In genomic region chr1:94093996-94094395, GRCh38 we compare ENCODE assay signal across 13 cellular contexts. TPM values are rescaled to one million over a fixed set of nuclear protein-coding genes. Genes with fewer than 3 reads are reported as not detected.
DNase-seq lines count a peak whose midpoint lies in the region; ATAC-seq, FAIRE-seq and TF ChIP-seq lines count a peak whose summit lies in the region.
"Had no signal": no experiment of that assay in that cellular context is flagged by ENCODE, and none has a peak within 500 bp of the region (broad histone marks: within the 10 kb centered on the region; RNA-seq: fewer than 3 reads in every experiment).

No MANE protein-coding gene starts in this region.

- 68% methylated on average over 6 of the region's 6 CpGs for WGBS in liver
- WGBS in HepG2 (ENCODE audit: low lambda C conversion rate), result 60% methylated on average over 6 of the region's 6 CpGs
- WGBS in esophagus, 2 donors, result 58 to 77% methylated on average over 6 of the region's 6 CpGs
- WGBS in neuronal stem cell (ENCODE audit: extremely low coverage in 2 of 2, insufficient read length in 2 of 2, insufficient replicate concordance in 1 of 2), 2 donors, result no CpG with 5 or more reads among the region's 6 CpGs

- POLR2A ChIA-PET in HepG2 (lab: Yijun Ruan, JAX), result no interaction called here

- no peak overlapping the region for H3K18ac ChIP-seq in neuronal stem cell (ENCODE audit: low read length)

- no peak for ATAC-seq in HepG2
- ATAC-seq in GM19328 (IDR thresholded peaks at IDR 0.05; ENCODE audit: unreplicated experiment), result no peak

- CTCF ChIA-PET in HepG2 (lab: Yijun Ruan, JAX; ENCODE audit: low intra/inter-chr PET ratio, low total read pairs), result no interaction called here

- H4K91ac ChIP-seq in neuronal stem cell (ENCODE audit: low read depth, low read length, poor library complexity), result no peak overlapping the region

- in situ Hi-C loops in HepG2 (cut with HindIII; ENCODE audit: extremely low pct_ligation_motif_present, low pct_unique_long_range_greater_than_20kb), result no loop called here

- H3K4me1 ChIP-seq in liver (ENCODE audit: control insufficient read depth in 4 of 4, insufficient read depth in 4 of 4, low read length in 3 of 4), result no peaks in the 10 kb centered on the region
- H3K4me1 ChIP-seq in HepG2 (ENCODE audit: insufficient read depth, low read length), result peaks cover 58% of the 10 kb centered on the region
- no peaks in the 10 kb centered on the region for H3K4me1 ChIP-seq in esophagus (ENCODE audit: control insufficient read depth in 2 of 2, insufficient read depth in 2 of 2, low read length in 1 of 2)
- H3K4me1 ChIP-seq in neuronal stem cell (ENCODE audit: control insufficient read depth in 2 of 2, insufficient read depth in 1 of 2, low read depth in 1 of 2, low read length in 2 of 2), result peaks cover 30% of the 10 kb centered on the region in 2 donors
- H3K4me1 ChIP-seq in vagina, result peaks cover 64% of the 10 kb centered on the region

- no peak overlapping the region for H3K4me2 ChIP-seq in HepG2 (ENCODE audit: low read depth, low read length)
- H3K4me2 ChIP-seq in neuronal stem cell (ENCODE audit: insufficient read depth, low read length, poor library complexity, severe bottlenecking), result no peak overlapping the region

- TF ChIP-seq RAD21 in liver (IDR thresholded peaks at IDR 0.05), result no peak
- TF ChIP-seq RAD21 in HepG2 (CRISPR knock-in tag; IDR thresholded peaks at IDR 0.05), result no peak

- no peak for TF ChIP-seq POLR2A in HepG2 (IDR thresholded peaks at IDR 0.05; ENCODE audit: insufficient read depth in 1 of 2, low read depth in 2 of 2, low read length in 2 of 2)
- no peak for TF ChIP-seq POLR2A in vagina (IDR thresholded peaks at IDR 0.05)

- H3K36me3 ChIP-seq in liver (ENCODE audit: control insufficient read depth in 4 of 4, insufficient read depth in 3 of 4, low read depth in 1 of 4, low read length in 3 of 4), result no peaks in the 10 kb centered on the region
- no peaks in the 10 kb centered on the region for H3K36me3 ChIP-seq in HepG2 (replicated peaks in 1 of 2; ENCODE audit: control insufficient read depth in 1 of 2, insufficient read depth in 2 of 2, low read length in 2 of 2)
- no peaks in the 10 kb centered on the region for H3K36me3 ChIP-seq in esophagus (ENCODE audit: control insufficient read depth in 2 of 2, insufficient read depth in 2 of 2, low read length in 1 of 2)
- no peaks in the 10 kb centered on the region for H3K36me3 ChIP-seq in neuronal stem cell (replicated peaks in 1 of 2; ENCODE audit: control insufficient read depth in 2 of 2, insufficient read depth in 2 of 2, low read length in 2 of 2)
- no peaks in the 10 kb centered on the region for H3K36me3 ChIP-seq in vagina

- no peak overlapping the region for H3K4ac ChIP-seq in neuronal stem cell (ENCODE audit: low read length)

- H2BK15ac ChIP-seq in neuronal stem cell (ENCODE audit: low read length), result no peak overlapping the region

- no peak overlapping the region for H4K8ac ChIP-seq in neuronal stem cell (ENCODE audit: low read depth, low read length)

- TF ChIP-seq EP300 in HepG2 (IDR thresholded peaks at IDR 0.05; ENCODE audit: low read depth in 2 of 2, low read length in 2 of 2) (no peak), HepG2 (CRISPR knock-in tag; IDR thresholded peaks at IDR 0.05; ENCODE audit: borderline replicate concordance) (no peak)

- intact Hi-C loops in HepG2 (cut with micrococcal nuclease; ENCODE audit: unreplicated experiment) (no loop called here), vagina (cut with DNase I) (no loop called here)

- H2AK5ac ChIP-seq in neuronal stem cell (ENCODE audit: low read depth, low read length), result no peak overlapping the region

- no peaks in the 10 kb centered on the region for H3K79me1 ChIP-seq in neuronal stem cell (ENCODE audit: low read depth, low read length)

- DNase-seq in HepG2 (ENCODE audit: low spot score) (no peak), neuronal stem cell (ENCODE audit: low spot score) (no peak), vagina (ENCODE audit: extremely low spot score in 2 of 2) (no peak), SHP77 (lab: John Stamatoyannopoulos, UW) (no peak), cerebellar cortex (ENCODE audit: low spot score) (no peak)
- DNase-seq: activated T-cell treated with anti-CD3 and anti-CD28 coated beads for 4 hours, NCI-H2227 treated with DMSO at 0.1 percent for 48 hours, T-helper 1 cell had no signal

- no TSS peak for BruUV-seq in HepG2 (replicated peaks; lab: Mats Ljungman, UMichigan)

- H3K23ac ChIP-seq in neuronal stem cell (ENCODE audit: low read depth, low read length, poor library complexity), result no peak overlapping the region

- H3K27ac ChIP-seq in liver (ENCODE audit: low read depth in 1 of 2, low read length in 2 of 2) (peak overlapping the region; percentile 66 to 80), HepG2 (ENCODE audit: extremely low read length, insufficient read depth, low read length) (no peak overlapping the region), esophagus (ENCODE audit: low read depth in 2 of 2, low read length in 1 of 2) (peak overlapping the region; percentile 54 to 65), neuronal stem cell (replicated peaks; ENCODE audit: low read length) (no peak overlapping the region), vagina (peak overlapping the region; percentile 84)

- H3K4me3 ChIP-seq in liver (ENCODE audit: low read depth in 1 of 3, low read length in 3 of 3) (no peak overlapping the region), HepG2 (replicated peaks in 1 of 3; ENCODE audit: insufficient read depth in 1 of 3, low read depth in 2 of 3, low read length in 3 of 3) (no peak overlapping the region), esophagus (ENCODE audit: low read depth in 1 of 2, low read length in 2 of 2) (no peak overlapping the region), neuronal stem cell (ENCODE audit: low read length in 2 of 2) (no peak overlapping the region), vagina (no peak overlapping the region)

- no peaks in the 10 kb centered on the region for H3K79me2 ChIP-seq in HepG2 (ENCODE audit: insufficient read depth, low read length)

- H3K9ac ChIP-seq in liver (ENCODE audit: low read depth in 1 of 2, low read length in 2 of 2) (no peak overlapping the region), HepG2 (ENCODE audit: insufficient read depth, low read depth, low read length) (no peak overlapping the region), neuronal stem cell (ENCODE audit: low read depth, low read length, poor library complexity) (no peak overlapping the region)

- H3K27me3 ChIP-seq in liver (ENCODE audit: control insufficient read depth in 4 of 4, insufficient read depth in 4 of 4, low read length in 3 of 4) (no peaks in the 10 kb centered on the region), HepG2 (ENCODE audit: control insufficient read depth in 1 of 2, insufficient read depth in 2 of 2, low read length in 2 of 2) (peaks cover 0 to 7% of the 10 kb centered on the region in 2 experiments; a peak in 3 of 5 replicates), esophagus (ENCODE audit: control insufficient read depth in 1 of 2, insufficient read depth in 2 of 2, low read length in 2 of 2) (no peaks in the 10 kb centered on the region), neuronal stem cell (ENCODE audit: control insufficient read depth in 3 of 3, insufficient read depth in 3 of 3, low read depth in 1 of 3, low read length in 3 of 3) (no peaks in the 10 kb centered on the region), vagina (no peaks in the 10 kb centered on the region)

- TF ChIP-seq CTCF in liver (IDR thresholded peaks at IDR 0.05; ENCODE audit: low read depth, low read length, missing input control) (no peak), HepG2 (CRISPR knock-in tag; IDR thresholded peaks at IDR 0.05) (no peak), vagina (IDR thresholded peaks at IDR 0.05) (no peak)

- no peaks in the 10 kb centered on the region for H4K20me1 ChIP-seq in HepG2 (ENCODE audit: insufficient read depth, low read length)

- no peak for FAIRE-seq in HepG2 (lab: Jason Lieb, UNC)
- FAIRE-seq: frontal cortex, GM12892 had no signal

- no peak overlapping the region for H2AFZ ChIP-seq in HepG2 (ENCODE audit: low read length)
- H2AFZ ChIP-seq in neuronal stem cell (ENCODE audit: low read length), result peak overlapping the region; percentile 80

- H2BK120ac ChIP-seq in neuronal stem cell (ENCODE audit: low read depth, low read length), result no peak overlapping the region

- no peaks in the 10 kb centered on the region for H3K9me3 ChIP-seq in liver (ENCODE audit: control insufficient read depth in 4 of 4, low read length in 3 of 4)
- no peaks in the 10 kb centered on the region for H3K9me3 ChIP-seq in HepG2 (ENCODE audit: low read length)
- no peaks in the 10 kb centered on the region for H3K9me3 ChIP-seq in esophagus (ENCODE audit: control insufficient read depth in 2 of 2, insufficient read depth in 1 of 2, low read depth in 1 of 2, low read length in 1 of 2)
- H3K9me3 ChIP-seq in neuronal stem cell (replicated peaks in 1 of 2; ENCODE audit: control insufficient read depth in 2 of 2, insufficient read depth in 1 of 2, low read depth in 1 of 2, low read length in 2 of 2), result no peaks in the 10 kb centered on the region
- no peaks in the 10 kb centered on the region for H3K9me3 ChIP-seq in vagina

- H2BK12ac ChIP-seq in neuronal stem cell (ENCODE audit: low read length), result no peak overlapping the region

- H3K14ac ChIP-seq in neuronal stem cell (ENCODE audit: low read length), result no peak overlapping the region

- no peak overlapping the region for H2BK5ac ChIP-seq in neuronal stem cell (ENCODE audit: low read length)

RNA-seq across cellular contexts. Expression of gene ABCA4, which starts 27.0 kb away (rescaled TPM):
- total RNA-seq in liver, result 1 to 10 TPM in 1 of 2 donors, under 1 TPM in 1; 0.19 to 1.5 TPM
- polyA plus RNA-seq in liver, result under 1 TPM; 0.32 to 0.43 TPM
- 0.13 and 0.24 TPM in 2 replicates for total RNA-seq in HepG2 (2016; rRNA removed; fragmentation: Illumina TruSeq; extraction: Trizol)
- not detected in 2 replicates for total RNA-seq in HepG2 (2016; cell fraction: cytosol; rRNA removed; fragmentation: Illumina TruSeq; extraction: Trizol; ENCODE audit: low read depth)
- total RNA-seq in HepG2 (2016; cell fraction: insoluble cytoplasmic fraction; rRNA removed; fragmentation: Illumina TruSeq; extraction: Trizol), result 0.28 and 0.37 TPM in 2 replicates
- total RNA-seq in HepG2 (2016; cell fraction: membrane; rRNA removed; fragmentation: Illumina TruSeq; extraction: Trizol), result 0.03 TPM in 1 of 2 replicates, not detected in the other
- total RNA-seq in HepG2 (2016; cell fraction: nucleus; rRNA removed; fragmentation: Illumina TruSeq; extraction: Trizol), result 0.34 and 0.62 TPM in 2 replicates
- polyA plus RNA-seq in HepG2 (2011; rRNA removed), result 0.57 and 0.67 TPM in 2 replicates
- polyA plus RNA-seq in HepG2 (2011; cell fraction: cytosol; rRNA removed), result 0.24 and 0.28 TPM in 2 replicates
- polyA plus RNA-seq in HepG2 (2011; cell fraction: nucleus; rRNA removed), result 3.3 and 4.6 TPM in 2 replicates
- polyA plus RNA-seq in HepG2 (2012), result 0.71 and 0.97 TPM in 2 replicates
- polyA plus RNA-seq in HepG2 (2016; cell fraction: cytosol; fragmentation: Illumina TruSeq; extraction: Trizol; ENCODE audit: low read depth), result 0.10 TPM in 1 of 2 replicates, not detected in the other
- polyA plus RNA-seq in HepG2 (2016; cell fraction: insoluble cytoplasmic fraction; fragmentation: Illumina TruSeq; extraction: Trizol; ENCODE audit: low read depth), result 0.05 and 0.14 TPM in 2 replicates
- polyA plus RNA-seq in HepG2 (2016; cell fraction: membrane; fragmentation: Illumina TruSeq; extraction: Trizol; ENCODE audit: low read depth), result 0.07 TPM in 1 of 2 replicates, not detected in the other
- 0.79 and 1.1 TPM in 2 replicates for polyA plus RNA-seq in HepG2 (2016; cell fraction: nucleus; fragmentation: Illumina TruSeq; extraction: Trizol; ENCODE audit: insufficient read depth, low read depth)
- 0.92 and 11.5 TPM in 2 replicates for polyA minus RNA-seq in HepG2 (2011; rRNA and poly(A)+ RNA removed; ENCODE audit: low replicate concordance)
- 0.20 and 0.70 TPM in 2 replicates for polyA minus RNA-seq in HepG2 (2011; cell fraction: cytosol; rRNA and poly(A)+ RNA removed)
- polyA minus RNA-seq in HepG2 (2011; cell fraction: nucleus; rRNA and poly(A)+ RNA removed), result 0.99 and 1.4 TPM in 2 replicates
- under 1 TPM; 0.04 to 0.07 TPM for polyA plus RNA-seq in esophagus
- polyA plus RNA-seq in neuronal stem cell (2013, experiment 1 of 2), result 0.71 TPM
- polyA plus RNA-seq in neuronal stem cell (2013, experiment 2 of 2), result 0.66 TPM
- 0.49 TPM for total RNA-seq in vagina

Comparison
In these comparisons a context has a peak if more than half of its experiments do, and no peak if none do; other contexts are left out.
1. H3K27ac ChIP-seq: peak in liver (2 of 2), esophagus (2 of 2) and vagina (single experiment); none in HepG2 (single experiment) and neuronal stem cell (single experiment).